26 cellular contexts compared by ENCODE assay signal in the genomic region with DNA sequence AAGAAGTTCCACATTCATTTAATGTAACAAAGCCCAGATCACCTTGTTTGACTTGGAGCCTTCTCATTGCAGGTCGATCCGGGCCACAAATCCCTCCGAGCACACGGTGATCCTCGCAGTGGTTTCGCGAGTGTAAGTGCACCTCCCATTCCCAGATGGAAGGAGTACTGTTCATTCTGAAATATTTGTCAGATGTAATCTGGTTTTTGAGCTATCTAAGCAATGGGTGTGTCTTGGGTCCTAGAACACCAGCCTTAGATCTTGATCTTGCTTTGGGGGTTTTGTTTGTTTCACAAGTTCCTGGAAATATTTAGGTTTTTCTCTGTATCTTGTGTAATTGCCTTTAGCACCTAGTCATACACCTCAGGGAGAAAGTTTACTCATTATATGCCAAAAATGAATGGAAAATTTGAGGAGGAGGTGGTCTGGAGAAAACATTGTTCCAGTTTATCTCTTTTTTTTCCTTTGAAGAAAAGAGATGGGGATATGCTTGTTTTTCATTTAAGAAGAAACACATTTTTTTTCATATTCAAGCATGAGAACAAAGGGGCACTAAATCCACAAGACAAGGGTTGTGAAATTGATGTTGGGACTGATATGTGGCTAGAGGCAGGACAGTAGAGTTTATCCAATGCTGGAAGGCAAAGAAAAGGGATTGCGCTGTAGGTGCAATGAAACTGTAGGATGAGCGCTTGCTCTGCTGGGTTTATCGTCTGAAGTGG.
DNase-seq lines count a peak whose midpoint lies in the region; ATAC-seq and TF ChIP-seq lines count a peak whose summit lies in the region.
"Had no signal": no experiment of that assay in that cellular context is flagged by ENCODE, and none has a peak within 500 bp of the region (broad histone marks: within the 10 kb centered on the region; RNA-seq: fewer than 3 reads in every experiment).

No MANE protein-coding gene starts in this region.

- H3K27ac ChIP-seq in GM23338 (ENCODE audit: low read depth), result no peak overlapping the region
- H3K27ac ChIP-seq in mesendoderm (ENCODE audit: low read depth, low read length), result no peak overlapping the region
- no peak overlapping the region for H3K27ac ChIP-seq in sigmoid colon
- H3K27ac ChIP-seq: gastroesophageal sphincter, hepatocyte, stomach had no signal

- no peaks in the 10 kb centered on the region for H3K9me3 Mint-ChIP-seq in activated CD4-positive, alpha-beta T cell treated with anti-CD3 and anti-CD28 coated beads for 36 hours (ENCODE audit: low read depth)
- no peaks in the 10 kb centered on the region; the same call in 2 of the 3 replicates for H3K9me3 Mint-ChIP-seq in GM23338
- H3K9me3 Mint-ChIP-seq in activated T-helper 17 cell treated with anti-CD3 and anti-CD28 coated beads, Interleukin-2, amount 50 U/mL, for 72 hours, result no peaks in the 10 kb centered on the region
- H3K9me3 Mint-ChIP-seq: central memory CD8-positive, alpha-beta T cell had no signal

- H2BK5ac ChIP-seq in mesendoderm (ENCODE audit: low read length), result no peak overlapping the region

- no peaks in the 10 kb centered on the region for H3K79me2 ChIP-seq in GM23338 (replicated peaks; ENCODE audit: insufficient read depth)
- no peaks in the 10 kb centered on the region for H3K79me2 ChIP-seq in mesendoderm (ENCODE audit: control insufficient read depth, insufficient read depth, low read length)
- H3K79me2 ChIP-seq: hepatocyte had no signal

- no peak overlapping the region for H3K56ac ChIP-seq in mesendoderm (ENCODE audit: low read length)

- peaks cover 18% of the 10 kb centered on the region; the same call in 1 of the 2 replicates for H3K9me2 ChIP-seq in GM23338 (ENCODE audit: insufficient read depth)
- H3K9me2 ChIP-seq: SK-N-SH had no signal

- H3K18ac ChIP-seq in mesendoderm (ENCODE audit: low read length), result no peak overlapping the region

- H2BK120ac ChIP-seq in mesendoderm (ENCODE audit: low read depth, low read length), result no peak overlapping the region

- H3K4ac ChIP-seq in mesendoderm (ENCODE audit: low read depth, low read length), result no peak overlapping the region

- TF ChIP-seq CTCF in GM23338 (conservative IDR thresholded peaks at IDR 0.05; ENCODE audit: low read depth in 2 of 2), result no peak
- no peak for TF ChIP-seq CTCF in omental fat pad (IDR thresholded peaks at IDR 0.05)
- TF ChIP-seq CTCF in GM10248 (IDR thresholded peaks at IDR 0.05; ENCODE audit: control extremely low read depth, extremely low read depth, low read depth, missing control alignments), result no peak
- TF ChIP-seq CTCF in sigmoid colon (IDR thresholded peaks at IDR 0.05), result no peak

- H3K27me3 ChIP-seq in GM23338 (ENCODE audit: insufficient read depth) (no peaks in the 10 kb centered on the region), mesendoderm (ENCODE audit: insufficient read depth, low read length, poor library complexity) (no peaks in the 10 kb centered on the region), sigmoid colon (no peaks in the 10 kb centered on the region)
- H3K27me3 ChIP-seq: gastroesophageal sphincter, hepatocyte, stomach, tibial nerve had no signal

- ATAC-seq in activated CD4-positive, alpha-beta T cell treated with anti-CD3 and anti-CD28 coated beads for 36 hours, result peak; percentile 84
- ATAC-seq in GM23338, result no peak
- ATAC-seq in activated T-helper 17 cell treated with anti-CD3 and anti-CD28 coated beads, Interleukin-2, amount 50 U/mL, for 72 hours (replicated peaks), result peak; percentile 84
- peak; percentile 79 for ATAC-seq in omental fat pad (ENCODE audit: low FRiP score)
- ATAC-seq: gastroesophageal sphincter, GM12878, T-helper 17 cell had no signal

- H3K23ac ChIP-seq in mesendoderm (ENCODE audit: low read length), result no peak overlapping the region

- H3K4me1 Mint-ChIP-seq in activated CD4-positive, alpha-beta T cell treated with anti-CD3 and anti-CD28 coated beads for 36 hours, result peaks cover 16% of the 10 kb centered on the region
- H3K4me1 Mint-ChIP-seq in GM23338, result peaks cover 13% of the 10 kb centered on the region
- peaks cover 9% of the 10 kb centered on the region for H3K4me1 Mint-ChIP-seq in activated T-helper 17 cell treated with anti-CD3 and anti-CD28 coated beads, Interleukin-2, amount 50 U/mL, for 72 hours
- H3K4me1 Mint-ChIP-seq: central memory CD8-positive, alpha-beta T cell had no signal

- TF ChIP-seq EP300 in sigmoid colon (IDR thresholded peaks at IDR 0.05), result no peak

- no peaks in the 10 kb centered on the region for H3F3A ChIP-seq in GM23338 (replicated peaks; ENCODE audit: low read depth)

- no peaks in the 10 kb centered on the region for H3K79me1 ChIP-seq in mesendoderm (ENCODE audit: low read length)

- H3K4me2 ChIP-seq in GM23338 (no peak overlapping the region), mesendoderm (ENCODE audit: low read length) (no peak overlapping the region)
- H3K4me2 ChIP-seq: hepatocyte, SK-N-SH had no signal

- H4K5ac ChIP-seq in mesendoderm (ENCODE audit: low read length), result no peak overlapping the region

- H3K9ac ChIP-seq in mesendoderm (ENCODE audit: low read length), result no peak overlapping the region
- H3K9ac ChIP-seq: SK-N-SH had no signal

- peaks cover 12% of the 10 kb centered on the region for H3K27me3 Mint-ChIP-seq in activated CD4-positive, alpha-beta T cell treated with anti-CD3 and anti-CD28 coated beads for 36 hours
- H3K27me3 Mint-ChIP-seq in GM23338 (ENCODE audit: insufficient read depth, low read depth, poor library complexity), result peaks cover 2% of the 10 kb centered on the region
- peaks cover 15% of the 10 kb centered on the region for H3K27me3 Mint-ChIP-seq in activated T-helper 17 cell treated with anti-CD3 and anti-CD28 coated beads, Interleukin-2, amount 50 U/mL, for 72 hours
- H3K27me3 Mint-ChIP-seq: progenitor cell of endocrine pancreas had no signal

- H2AFZ ChIP-seq in GM23338, result 0 out of 2 replicates have a peak overlapping the region, but pooled peaks have one; percentile 59
- H2AFZ ChIP-seq: hepatocyte had no signal

- H3K4me3 ChIP-seq in GM23338 (no peak overlapping the region), mesendoderm (ENCODE audit: low read length) (no peak overlapping the region), sigmoid colon (no peak overlapping the region)
- H3K4me3 ChIP-seq: gastroesophageal sphincter, GM12878, hepatocyte, stomach, tibial nerve had no signal

- TF ChIP-seq POLR2A in sigmoid colon (IDR thresholded peaks at IDR 0.05), result no peak

- no peak overlapping the region for H2AK5ac ChIP-seq in mesendoderm (ENCODE audit: low read length)

- DNase-seq in activated CD4-positive, alpha-beta T cell treated with anti-CD3 and anti-CD28 coated beads for 36 hours, result no peak
- no peak for DNase-seq in activated CD4-positive, alpha-beta T cell treated with anti-CD3 and anti-CD28 coated beads for 1 hour
- DNase-seq in GM23338 (ENCODE audit: low spot score), result no peak
- DNase-seq in omental fat pad (ENCODE audit: low spot score), result no peak
- DNase-seq in mesendoderm, result no peak
- DNase-seq in GM10248 (ENCODE audit: extremely low spot score), result no peak
- DNase-seq in sigmoid colon, result no peak
- DNase-seq: activated CD4-positive, alpha-beta T cell treated with anti-CD3 and anti-CD28 coated beads for 4 hours; dermis blood vessel endothelial cell; KBM-7; MM.1S; NCI-H1417; NCI-H2081 treated with DMSO at 0.1 percent for 48 hours; NCI-H774; SK-N-SH; stimulated activated CD4-positive, alpha-beta T cell treated with anti-CD3 and anti-CD28 coated beads, Interleukin-15, amount 100 ng/mL, for 24 hours; stomach; T-helper 17 cell had no signal

- H3K36me3 ChIP-seq in GM23338 (ENCODE audit: insufficient read depth), result no peaks in the 10 kb centered on the region
- no peaks in the 10 kb centered on the region for H3K36me3 ChIP-seq in mesendoderm (ENCODE audit: control insufficient read depth, insufficient read depth, low read length)
- no peaks in the 10 kb centered on the region for H3K36me3 ChIP-seq in sigmoid colon
- H3K36me3 ChIP-seq: gastroesophageal sphincter, stomach, tibial nerve had no signal

- no peak overlapping the region for H4K8ac ChIP-seq in mesendoderm (ENCODE audit: low read depth, low read length)

- POLR2A ChIA-PET in activated CD4-positive, alpha-beta T cell treated with anti-CD3 and anti-CD28 coated beads for 36 hours (lab: Charles Lee), result interaction anchor here (1.1 kb wide), 1 partner anchor 50 kb away, joined by 3 read pairs; no protein-coding TSS in a partner anchor
- POLR2A ChIA-PET in GM10248 (lab: Yijun Ruan, JAX), result no interaction called here

- no peaks in the 10 kb centered on the region for H3K36me3 Mint-ChIP-seq in activated CD4-positive, alpha-beta T cell treated with anti-CD3 and anti-CD28 coated beads for 36 hours (ENCODE audit: low read depth)
- H3K36me3 Mint-ChIP-seq in GM23338 (ENCODE audit: low read depth), result no peaks in the 10 kb centered on the region
- H3K36me3 Mint-ChIP-seq in activated T-helper 17 cell treated with anti-CD3 and anti-CD28 coated beads, Interleukin-2, amount 50 U/mL, for 72 hours (ENCODE audit: low read depth), result no peaks in the 10 kb centered on the region
- H3K36me3 Mint-ChIP-seq: CD4-positive, CD25-positive, alpha-beta regulatory T cell had no signal

- intact Hi-C loops in activated CD4-positive, alpha-beta T cell treated with anti-CD3 and anti-CD28 coated beads for 36 hours (cut with DNase I, micrococcal nuclease), result loop anchor here (1.0 to 2.0 kb wide), 2 partner anchors 50 kb away; no protein-coding TSS in a partner anchor
- intact Hi-C loops in sigmoid colon (cut with DNase I), result no loop called here

- H2BK15ac ChIP-seq in mesendoderm (replicated peaks; ENCODE audit: low read depth), result no peak overlapping the region

- no peak overlapping the region for H3K4me3 Mint-ChIP-seq in activated CD4-positive, alpha-beta T cell treated with anti-CD3 and anti-CD28 coated beads for 36 hours
- no peak overlapping the region for H3K4me3 Mint-ChIP-seq in GM23338
- H3K4me3 Mint-ChIP-seq in activated T-helper 17 cell treated with anti-CD3 and anti-CD28 coated beads, Interleukin-2, amount 50 U/mL, for 72 hours, result peak overlapping the region; percentile 9
- H3K4me3 Mint-ChIP-seq: CD4-positive, CD25-positive, alpha-beta regulatory T cell; central memory CD8-positive, alpha-beta T cell; T-helper 17 cell had no signal

- peak overlapping the region; percentile 80 for H3K27ac Mint-ChIP-seq in activated CD4-positive, alpha-beta T cell treated with anti-CD3 and anti-CD28 coated beads for 36 hours
- no peak overlapping the region for H3K27ac Mint-ChIP-seq in GM23338
- H3K27ac Mint-ChIP-seq in activated T-helper 17 cell treated with anti-CD3 and anti-CD28 coated beads, Interleukin-2, amount 50 U/mL, for 72 hours, result peak overlapping the region; percentile 82
- H3K27ac Mint-ChIP-seq: T-helper 17 cell had no signal

- no peaks in the 10 kb centered on the region for H3K9me3 ChIP-seq in sigmoid colon
- H3K9me3 ChIP-seq: gastroesophageal sphincter, SK-N-SH, stomach, tibial nerve had no signal

- no CpG with 5 or more reads among the region's 10 CpGs for WGBS in mesendoderm (ENCODE audit: extremely low coverage, insufficient coverage, low lambda C conversion rate)
- 93 to 95% methylated on average over 10 of the region's 10 CpGs for WGBS in sigmoid colon, 2 donors

- peaks cover 12% of the 10 kb centered on the region for H3K4me1 ChIP-seq in GM23338 (ENCODE audit: insufficient read depth)
- peaks cover 17% of the 10 kb centered on the region for H3K4me1 ChIP-seq in mesendoderm (ENCODE audit: control insufficient read depth, low read depth, low read length)
- peaks cover 0 to 48% (median 17%) of the 10 kb centered on the region in 4 donors for H3K4me1 ChIP-seq in sigmoid colon
- H3K4me1 ChIP-seq: gastroesophageal sphincter, stomach had no signal

- no peaks in the 10 kb centered on the region for H4K20me1 ChIP-seq in GM23338 (replicated peaks; ENCODE audit: insufficient read depth)

- CTCF ChIA-PET in activated CD4-positive, alpha-beta T cell treated with anti-CD3 and anti-CD28 coated beads for 36 hours (lab: Charles Lee), result interaction anchor here (0.7 to 2.0 kb wide), 2 partner anchors 10 to 569 kb away, joined by 3 to 9 read pairs; no protein-coding TSS in a partner anchor
- CTCF ChIA-PET in GM10248 (lab: Yijun Ruan, JAX), result no interaction called here
